ENCODE assay signal across 1 cellular context in genomic region chr12:48814313-48815280, GRCh38.
A peak's percentile ranks its signal among the peaks of the same experiment; 100 is the strongest.
TF ChIP-seq lines count a peak whose summit lies in the region.

No MANE protein-coding gene starts in this region.

TF ChIP-seq in K562, 482 proteins besides CTCF, POLR2A, EP300 and RAD21 (continued from another document and continues in another):
- peak; percentile 93 to 98; a peak in 3 of 4 replicates for TF ChIP-seq UBTF (IDR thresholded peaks at IDR 0.05; ENCODE audit: borderline replicate concordance in 1 of 2, low read depth in 2 of 2, low read length in 2 of 2)
- no peak for TF ChIP-seq HMBOX1 (IDR thresholded peaks at IDR 0.05)
- TF ChIP-seq HDAC3 (IDR thresholded peaks at IDR 0.05; ENCODE audit: borderline replicate concordance, partially characterized antibody), result no peak
- TF ChIP-seq E2F4 (CRISPR knock-in tag; IDR thresholded peaks at IDR 0.05; ENCODE audit: low read depth), result 0 out of 2 replicates have a peak, but pooled peaks have one; percentile 27
- TF ChIP-seq E2F8 (IDR thresholded peaks at IDR 0.05; ENCODE audit: low read depth, partially characterized antibody), result peak; percentile 30
- no peak for TF ChIP-seq POLR3G (IDR thresholded peaks at IDR 0.05; ENCODE audit: extremely low read depth, insufficient read length, insufficient replicate concordance)
- peak; percentile 74 for TF ChIP-seq CREM (IDR thresholded peaks at IDR 0.05; ENCODE audit: low read depth)
- TF ChIP-seq HOXB6 (CRISPR knock-in tag; IDR thresholded peaks at IDR 0.05; ENCODE audit: borderline replicate concordance), result no peak
- TF ChIP-seq BCL6 (CRISPR knock-in tag; IDR thresholded peaks at IDR 0.05), result no peak
- no peak for TF ChIP-seq BRF1 (IDR thresholded peaks at IDR 0.05; ENCODE audit: borderline replicate concordance, extremely low read depth, insufficient read length)
- 0 out of 2 replicates have a peak, but pooled peaks have one; percentile 41 for TF ChIP-seq TCF7 (IDR thresholded peaks at IDR 0.05; ENCODE audit: borderline replicate concordance)
- peak; percentile 44; the same call in 1 of the 2 replicates for TF ChIP-seq ZBTB17 (CRISPR knock-in tag; IDR thresholded peaks at IDR 0.05)
- TF ChIP-seq ZNF778 (CRISPR knock-in tag; IDR thresholded peaks at IDR 0.05), result no peak
- TF ChIP-seq ZNF780A (CRISPR knock-in tag; IDR thresholded peaks at IDR 0.05), result no peak
- TF ChIP-seq ARID2 (IDR thresholded peaks at IDR 0.05), result no peak
- no peak for TF ChIP-seq OTX1 (CRISPR knock-in tag; IDR thresholded peaks at IDR 0.05)
- no peak for TF ChIP-seq TSC22D4 (tag; IDR thresholded peaks at IDR 0.05)
- TF ChIP-seq GATAD2A (IDR thresholded peaks at IDR 0.05), result no peak; the same call in 1 of the 2 replicates
- TF ChIP-seq FOXP4 (CRISPR knock-in tag; IDR thresholded peaks at IDR 0.05; ENCODE audit: borderline replicate concordance), result no peak
- TF ChIP-seq WHSC1 (IDR thresholded peaks at IDR 0.05; ENCODE audit: low read length), result no peak
- no peak for TF ChIP-seq CHD7 (IDR thresholded peaks at IDR 0.05; ENCODE audit: low read depth, low read length)
- no peak for TF ChIP-seq MAFF (IDR thresholded peaks at IDR 0.05; ENCODE audit: low read length)
- no peak for TF ChIP-seq BACH1 (tag; IDR thresholded peaks at IDR 0.05)
- TF ChIP-seq ZNF224 (CRISPR knock-in tag; IDR thresholded peaks at IDR 0.05), result no peak
- TF ChIP-seq VEZF1 (CRISPR knock-in tag; IDR thresholded peaks at IDR 0.05), result peak; percentile 92
- no peak for TF ChIP-seq ZNF41 (CRISPR knock-in tag; conservative IDR thresholded peaks at IDR 0.05)
- TF ChIP-seq TARDBP (IDR thresholded peaks at IDR 0.05), result peak; percentile 79; the same call in 1 of the 2 replicates
- no peak for TF ChIP-seq ZNF347 (CRISPR knock-in tag; IDR thresholded peaks at IDR 0.05; ENCODE audit: low read depth)
- no peak for TF ChIP-seq SAFB2 (IDR thresholded peaks at IDR 0.05; ENCODE audit: borderline replicate concordance, low read depth, low read length, severe bottlenecking)
- TF ChIP-seq PRMT5 (CRISPR knock-in tag; IDR thresholded peaks at IDR 0.05), result no peak
- no peak for TF ChIP-seq GTF2E2 (tag; IDR thresholded peaks at IDR 0.05)
- TF ChIP-seq ETS1 (conservative IDR thresholded peaks at IDR 0.05; ENCODE audit: control insufficient read depth, low read depth, low read length), result peak; percentile 79
- peak; percentile 60 for TF ChIP-seq LCOR (CRISPR knock-in tag; IDR thresholded peaks at IDR 0.05)
